8 cellular contexts compared by ENCODE assay signal in genomic region chr3:17412950-17413530, GRCh38.
DNase-seq lines count a peak whose midpoint lies in the region; FAIRE-seq and TF ChIP-seq lines count a peak whose summit lies in the region.

No MANE protein-coding gene starts in this region.

- no peak overlapping the region for H3K4me2 ChIP-seq in H1 (ENCODE audit: insufficient read depth in 1 of 2, low read depth in 2 of 2, low read length in 2 of 2)

- H3K4ac ChIP-seq in H1 (replicated peaks; ENCODE audit: insufficient read length, low read depth, low read length) = no peak overlapping the region

- FAIRE-seq in H1 (lab: Jason Lieb, UNC) = peak; percentile 95

- no peak overlapping the region for H2AK5ac ChIP-seq in H1 (ENCODE audit: low read depth, low read length)

- no peaks in the 10 kb centered on the region for H3K23me2 ChIP-seq in H1 (ENCODE audit: low read depth, low read length)

- TF ChIP-seq EP300 in H1 (IDR thresholded peaks at IDR 0.05; ENCODE audit: borderline replicate concordance in 1 of 2, low read depth in 2 of 2, low read length in 2 of 2) = no peak

- no peak overlapping the region for H3K4me3 ChIP-seq in H1 (ENCODE audit: extremely low read depth in 1 of 4, insufficient read depth in 2 of 4, low read depth in 3 of 4, low read length in 4 of 4)

- in situ Hi-C loops in G401 (cut with HindIII; ENCODE audit: low sequenced_read_pairs) = no loop called here

- H2BK12ac ChIP-seq in H1 (ENCODE audit: low read depth, low read length) = no peak overlapping the region

- H4K5ac ChIP-seq in H1 (ENCODE audit: insufficient read length, low read depth, low read length) = no peak overlapping the region

- H2BK5ac ChIP-seq in H1 (ENCODE audit: low read depth, low read length) = no peak overlapping the region

- H3K4me1 ChIP-seq in H1 (replicated peaks in 1 of 4; ENCODE audit: control insufficient read depth in 3 of 4, insufficient read depth in 4 of 4, low read length in 3 of 4) = no peaks in the 10 kb centered on the region

- POLR2A ChIA-PET in H1 (lab: Charles Lee; ENCODE audit: partially characterized antibody) = no interaction called here

- H3K18ac ChIP-seq in H1 (ENCODE audit: extremely low read depth, low read length) = no peak overlapping the region

- H2AFZ ChIP-seq in H1 (ENCODE audit: low read length) = no peak overlapping the region

- no peak for TF ChIP-seq POLR2A in H1 (IDR thresholded peaks at IDR 0.05; ENCODE audit: control extremely low read depth in 1 of 2, low read depth in 2 of 2, low read length in 2 of 2)

- no peak overlapping the region for H2BK120ac ChIP-seq in H1 (replicated peaks; ENCODE audit: low read depth, low read length)

- peak; percentile 85 for TF ChIP-seq CTCF in 22Rv1 (IDR thresholded peaks at IDR 0.05)
- peak in 2 of 3 experiments; percentile 72 to 84; a peak in 3 of 4 replicates for TF ChIP-seq CTCF in H1 (IDR thresholded peaks at IDR 0.05; ENCODE audit: control extremely low read depth in 1 of 3, insufficient read depth in 1 of 3, low read depth in 1 of 3, low read length in 3 of 3)

- DNase-seq in G401 (ENCODE audit: low spot score) (peak; percentile 61), H4 (ENCODE audit: low spot score) (peak; percentile 49), Kasumi-1 (lab: John Stamatoyannopoulos, UW) (peak; percentile 56 to 73), RPMI8226 (peak; percentile 71), H1 (ENCODE audit: low read depth in 1 of 2, low spot score in 2 of 2) (no peak), myocyte (ENCODE audit: low read depth) (peak; percentile 52)
- no peak for DNase-seq in activated effector memory CD4-positive, alpha-beta T cell treated with anti-CD3 and anti-CD28 coated beads, Interleukin-2, amount 50 U/mL, for 16 hours

- no peak overlapping the region for H3K14ac ChIP-seq in H1 (ENCODE audit: insufficient read length)

- no peak overlapping the region for H2BK20ac ChIP-seq in H1 (ENCODE audit: low read length)

- no peak overlapping the region for H3K9ac ChIP-seq in H1 (replicated peaks in 1 of 4; ENCODE audit: extremely low read depth in 1 of 4, low read depth in 3 of 4, low read length in 3 of 4)

- no peaks in the 10 kb centered on the region for H3K27me3 ChIP-seq in H1 (replicated peaks in 1 of 4; ENCODE audit: control insufficient read depth in 3 of 4, extremely low read depth in 1 of 4, insufficient read depth in 3 of 4, low read length in 3 of 4)

- H3K79me2 ChIP-seq in H1 (ENCODE audit: control insufficient read depth in 1 of 2, insufficient read depth in 2 of 2, low read length in 2 of 2) = no peaks in the 10 kb centered on the region

- H3K9me3 ChIP-seq in H1 (ENCODE audit: insufficient read depth in 2 of 2, low read depth in 1 of 2, low read length in 1 of 2) = no peaks in the 10 kb centered on the region

- H2BK15ac ChIP-seq in H1 (ENCODE audit: low read length) = no peak overlapping the region

- H3K27ac ChIP-seq in 22Rv1 (no peak overlapping the region), H1 (ENCODE audit: low read depth, low read length) (no peak overlapping the region)

- no peak overlapping the region for H4K91ac ChIP-seq in H1 (replicated peaks; ENCODE audit: insufficient read length, low read length)

- H4K20me1 ChIP-seq in H1 (replicated peaks in 1 of 2; ENCODE audit: control insufficient read depth in 1 of 2, insufficient read depth in 2 of 2, low read length in 2 of 2) = no peaks in the 10 kb centered on the region

- H3K23ac ChIP-seq in H1 (ENCODE audit: insufficient read length) = no peak overlapping the region

- H4K8ac ChIP-seq in H1 (ENCODE audit: extremely low read depth, insufficient read depth, low read length) = no peak overlapping the region

- no peaks in the 10 kb centered on the region for H3K36me3 ChIP-seq in H1 (ENCODE audit: control insufficient read depth in 2 of 4, insufficient read depth in 4 of 4, low read length in 3 of 4)

- CTCF ChIA-PET in H1 (lab: Charles Lee; ENCODE audit: partially characterized antibody) = interaction anchor here (0.6 to 2.2 kb wide), 36 partner anchors 8 to 1291 kb away, joined by 3 to 15 read pairs (median 3); no protein-coding TSS in a partner anchor

- TF ChIP-seq RAD21 in H1 (IDR thresholded peaks at IDR 0.05 in 1 of 2, conservative IDR thresholded peaks at IDR 0.05 in 1 of 2; ENCODE audit: low read depth in 2 of 2, low read length in 2 of 2) = peak; percentile 84 to 90

- H3K79me1 ChIP-seq in H1 (ENCODE audit: low read depth, low read length) = no peaks in the 10 kb centered on the region

- no peak overlapping the region for H3K56ac ChIP-seq in H1 (replicated peaks; ENCODE audit: insufficient read length, low read depth, low read length)

TF ChIP-seq in H1, 55 proteins besides CTCF, POLR2A, EP300 and RAD21:
- TF ChIP-seq SRF (IDR thresholded peaks at IDR 0.05; ENCODE audit: low read depth, low read length) (no peak), TCF12 (IDR thresholded peaks at IDR 0.05; ENCODE audit: low read depth, low read length) (0 out of 2 replicates have a peak, but pooled peaks have one; percentile 14)

Comparison
In these comparisons a context has a peak if more than half of its experiments do, and no peak if none do; other contexts are left out.
1. DNase-seq: peak in G401 (single experiment), H4 (single experiment), Kasumi-1 (2 of 2), RPMI8226 (single experiment) and myocyte (single experiment); none in H1 (0 of 2) and activated effector memory CD4-positive, alpha-beta T cell treated with anti-CD3 and anti-CD28 coated beads, Interleukin-2, amount 50 U/mL, for 16 hours (single experiment).